8 cellular contexts compared by ENCODE assay signal in genomic region chr7:107744345-107744750, GRCh38. TPM values are rescaled to one million over a fixed set of nuclear protein-coding genes. Genes with fewer than 3 reads are reported as not detected.
DNase-seq lines count a peak whose midpoint lies in the region; ATAC-seq and TF ChIP-seq lines count a peak whose summit lies in the region.

No MANE protein-coding gene starts in this region.

- no peak for TF ChIP-seq CTCF in CD14-positive monocyte (IDR thresholded peaks at IDR 0.05)

- 0 out of 2 replicates have a peak, but pooled peaks cover 1% of the 10 kb centered on the region for H3K4me1 ChIP-seq in iPS DF 6.9 (ENCODE audit: control insufficient read depth, insufficient read depth, low read length)

- H3K9me3 Mint-ChIP-seq in CD14-positive monocyte = no peaks in the 10 kb centered on the region
- no peaks in the 10 kb centered on the region for H3K9me3 Mint-ChIP-seq in activated T-helper 2 cell treated with anti-CD3 and anti-CD28 coated beads, Interferon-gamma antibody, Interleukin-2, Interleukin-4, amounts not matched to agents 10 μg/mL and 5 μg/mL and 100 μg/mL, durations not matched to agents 14 hours and 24 hours and 36 hours
- H3K9me3 Mint-ChIP-seq in stimulated activated memory B cell treated with anti-CD40 and anti-IgM and Interleukin-4, amounts not matched to agents 10 μg/mL and 1 μg/mL and 100 μg/mL, for 72 hours = no peaks in the 10 kb centered on the region

- no CpG with 5 or more reads among the region's 22 CpGs for WGBS in iPS DF 6.9 (ENCODE audit: insufficient coverage, insufficient read length)

- H3K27me3 ChIP-seq in iPS DF 6.9 (ENCODE audit: control insufficient read depth, insufficient read depth, low read length) = no peaks in the 10 kb centered on the region

- H3K36me3 ChIP-seq in iPS DF 6.9 (ENCODE audit: control insufficient read depth, insufficient read depth, low read length) = no peaks in the 10 kb centered on the region

- H3K4me3 ChIP-seq in iPS DF 6.9 (ENCODE audit: low read length) = peak overlapping the region; percentile 89

- ATAC-seq in GM19438 (IDR thresholded peaks at IDR 0.05; ENCODE audit: low read depth, unreplicated experiment) = peak; percentile 30
- peak; percentile 28 for ATAC-seq in HG03457 (IDR thresholded peaks at IDR 0.05; ENCODE audit: unreplicated experiment)
- peak; percentile 68 for ATAC-seq in stimulated activated memory B cell treated with anti-CD40 and anti-IgM and Interleukin-4, amounts not matched to agents 10 μg/mL and 1 μg/mL and 100 μg/mL, for 72 hours

- DNase-seq in CD14-positive monocyte (ENCODE audit: low spot score) = no peak
- DNase-seq in activated T-helper 2 cell treated with anti-CD3 and anti-CD28 coated beads, Interferon-gamma antibody, Interleukin-2, Interleukin-4, amounts not matched to agents 10 μg/mL and 5 μg/mL and 100 μg/mL, durations not matched to agents 14 hours and 24 hours and 36 hours (ENCODE audit: low spot score) = no peak
- no peak for DNase-seq in iPS DF 6.9 (ENCODE audit: low read depth, low spot score)
- DNase-seq in NCI-H82 treated with DMSO at 0.1 percent for 48 hours (lab: John Stamatoyannopoulos, UW; ENCODE audit: unreplicated experiment) = no peak
- no peak for DNase-seq in activated gamma-delta T cell (lab: John Stamatoyannopoulos, UW)

- no peaks in the 10 kb centered on the region for H3K9me3 ChIP-seq in iPS DF 6.9 (ENCODE audit: control insufficient read depth, insufficient read depth, low read length)

- no peak overlapping the region for H3K27ac ChIP-seq in iPS DF 6.9 (ENCODE audit: low read length)

- intact Hi-C loops in CD14-positive monocyte (cut with micrococcal nuclease) = loop anchor here (5.0 to 10.0 kb wide), 4 partner anchors 130 to 823 kb away; partner anchors contain the start of genes COG5 (in 1 of the 2), DLD (in 1 of the 2), DNAJB9 (in 1 of the 2) and DUS4L (in 1 of the 2)
- intact Hi-C loops in activated T-helper 2 cell treated with anti-CD3 and anti-CD28 coated beads, Interferon-gamma antibody, Interleukin-2, Interleukin-4, amounts not matched to agents 10 μg/mL and 5 μg/mL and 100 μg/mL, durations not matched to agents 14 hours and 24 hours and 36 hours (cut with micrococcal nuclease) = loop anchor here (1.0 to 5.0 kb wide), 3 partner anchors 162 to 576 kb away; partner anchors contain the start of genes BCAP29, COG5 and DUS4L

- no peaks in the 10 kb centered on the region for H3K27me3 Mint-ChIP-seq in CD14-positive monocyte (ENCODE audit: low read depth in 3 of 3)
- H3K27me3 Mint-ChIP-seq in activated T-helper 2 cell treated with anti-CD3 and anti-CD28 coated beads, Interferon-gamma antibody, Interleukin-2, Interleukin-4, amounts not matched to agents 10 μg/mL and 5 μg/mL and 100 μg/mL, durations not matched to agents 14 hours and 24 hours and 36 hours (ENCODE audit: low read depth) = peaks cover 3% of the 10 kb centered on the region
- H3K27me3 Mint-ChIP-seq in stimulated activated memory B cell treated with anti-CD40 and anti-IgM and Interleukin-4, amounts not matched to agents 10 μg/mL and 1 μg/mL and 100 μg/mL, for 72 hours = no peaks in the 10 kb centered on the region

- peaks cover 29% of the 10 kb centered on the region for H3K4me1 Mint-ChIP-seq in CD14-positive monocyte
- peaks cover 33% of the 10 kb centered on the region for H3K4me1 Mint-ChIP-seq in activated T-helper 2 cell treated with anti-CD3 and anti-CD28 coated beads, Interferon-gamma antibody, Interleukin-2, Interleukin-4, amounts not matched to agents 10 μg/mL and 5 μg/mL and 100 μg/mL, durations not matched to agents 14 hours and 24 hours and 36 hours (ENCODE audit: low read depth)
- H3K4me1 Mint-ChIP-seq in stimulated activated memory B cell treated with anti-CD40 and anti-IgM and Interleukin-4, amounts not matched to agents 10 μg/mL and 1 μg/mL and 100 μg/mL, for 72 hours = peaks cover 45% of the 10 kb centered on the region

- peak overlapping the region; percentile 98 to 100 (median 100) for H3K27ac Mint-ChIP-seq in CD14-positive monocyte
- H3K27ac Mint-ChIP-seq in activated T-helper 2 cell treated with anti-CD3 and anti-CD28 coated beads, Interferon-gamma antibody, Interleukin-2, Interleukin-4, amounts not matched to agents 10 μg/mL and 5 μg/mL and 100 μg/mL, durations not matched to agents 14 hours and 24 hours and 36 hours = peak overlapping the region; percentile 100
- peak overlapping the region; percentile 94 for H3K27ac Mint-ChIP-seq in stimulated activated memory B cell treated with anti-CD40 and anti-IgM and Interleukin-4, amounts not matched to agents 10 μg/mL and 1 μg/mL and 100 μg/mL, for 72 hours

- peak overlapping the region; percentile 99 to 100 for H3K4me3 Mint-ChIP-seq in CD14-positive monocyte
- peak overlapping the region; percentile 96 for H3K4me3 Mint-ChIP-seq in activated T-helper 2 cell treated with anti-CD3 and anti-CD28 coated beads, Interferon-gamma antibody, Interleukin-2, Interleukin-4, amounts not matched to agents 10 μg/mL and 5 μg/mL and 100 μg/mL, durations not matched to agents 14 hours and 24 hours and 36 hours (ENCODE audit: low read depth)
- H3K4me3 Mint-ChIP-seq in stimulated activated memory B cell treated with anti-CD40 and anti-IgM and Interleukin-4, amounts not matched to agents 10 μg/mL and 1 μg/mL and 100 μg/mL, for 72 hours = peak overlapping the region; percentile 99

- H3K36me3 Mint-ChIP-seq in CD14-positive monocyte = peaks cover 7 to 11% of the 10 kb centered on the region in 2 donors
- peaks cover 24% of the 10 kb centered on the region for H3K36me3 Mint-ChIP-seq in activated T-helper 2 cell treated with anti-CD3 and anti-CD28 coated beads, Interferon-gamma antibody, Interleukin-2, Interleukin-4, amounts not matched to agents 10 μg/mL and 5 μg/mL and 100 μg/mL, durations not matched to agents 14 hours and 24 hours and 36 hours (ENCODE audit: low read depth)
- no peaks in the 10 kb centered on the region for H3K36me3 Mint-ChIP-seq in stimulated activated memory B cell treated with anti-CD40 and anti-IgM and Interleukin-4, amounts not matched to agents 10 μg/mL and 1 μg/mL and 100 μg/mL, for 72 hours

RNA-seq across cellular contexts. Expression of gene CBLL1, which starts 0.4 kb away (rescaled TPM):
- 10 to 100 TPM; 15.7 to 26.9 TPM for polyA plus RNA-seq in CD14-positive monocyte
- 39.1 and 43.7 TPM in 2 replicates for total RNA-seq in activated T-helper 2 cell treated with anti-CD3 and anti-CD28 coated beads, Interferon-gamma antibody, Interleukin-2, Interleukin-4, amounts not matched to agents 10 μg/mL and 5 μg/mL and 100 μg/mL, durations not matched to agents 14 hours and 24 hours and 36 hours

RNA-seq across cellular contexts. Expression of gene SLC26A3, which starts 58.7 kb away (rescaled TPM):
- not detected for polyA plus RNA-seq in CD14-positive monocyte
- not detected in 2 replicates for total RNA-seq in activated T-helper 2 cell treated with anti-CD3 and anti-CD28 coated beads, Interferon-gamma antibody, Interleukin-2, Interleukin-4, amounts not matched to agents 10 μg/mL and 5 μg/mL and 100 μg/mL, durations not matched to agents 14 hours and 24 hours and 36 hours
